In the genomic region with DNA sequence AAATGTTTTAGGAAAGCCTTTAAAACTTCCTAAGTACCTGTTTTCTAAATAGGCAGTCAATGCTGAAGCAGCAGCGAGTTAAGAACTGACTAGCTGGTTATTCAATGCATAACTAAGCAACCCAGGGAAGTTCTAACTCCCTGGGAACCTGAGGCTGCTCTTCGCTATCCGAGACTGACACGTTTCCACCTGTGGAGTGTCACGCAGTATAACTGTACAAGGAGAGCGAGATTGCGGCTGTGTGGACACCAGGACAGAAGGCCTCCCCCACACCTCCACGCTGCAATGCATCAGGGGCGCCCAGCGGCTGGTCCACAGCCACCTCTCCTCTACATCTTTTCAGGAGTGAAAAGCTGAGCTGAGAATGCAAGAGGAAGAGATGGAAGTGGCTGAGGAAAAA, we compare ENCODE assay signal across 2 cellular contexts.
TF ChIP-seq lines count a peak whose summit lies in the region.

No MANE protein-coding gene starts in this region.

TF ChIP-seq in SK-N-SH, 30 proteins besides CTCF, POLR2A, EP300 and RAD21 (continued from another document):
- no peak for TF ChIP-seq RXRA (IDR thresholded peaks at IDR 0.05; ENCODE audit: borderline replicate concordance, low read depth)
- no peak for TF ChIP-seq CHD2 (IDR thresholded peaks at IDR 0.05; ENCODE audit: low read length, partially characterized antibody)
- no peak for TF ChIP-seq JUND (IDR thresholded peaks at IDR 0.05)
- TF ChIP-seq SMC3 (IDR thresholded peaks at IDR 0.05; ENCODE audit: low read depth, low read length): no peak
- TF ChIP-seq, protein P1, sequence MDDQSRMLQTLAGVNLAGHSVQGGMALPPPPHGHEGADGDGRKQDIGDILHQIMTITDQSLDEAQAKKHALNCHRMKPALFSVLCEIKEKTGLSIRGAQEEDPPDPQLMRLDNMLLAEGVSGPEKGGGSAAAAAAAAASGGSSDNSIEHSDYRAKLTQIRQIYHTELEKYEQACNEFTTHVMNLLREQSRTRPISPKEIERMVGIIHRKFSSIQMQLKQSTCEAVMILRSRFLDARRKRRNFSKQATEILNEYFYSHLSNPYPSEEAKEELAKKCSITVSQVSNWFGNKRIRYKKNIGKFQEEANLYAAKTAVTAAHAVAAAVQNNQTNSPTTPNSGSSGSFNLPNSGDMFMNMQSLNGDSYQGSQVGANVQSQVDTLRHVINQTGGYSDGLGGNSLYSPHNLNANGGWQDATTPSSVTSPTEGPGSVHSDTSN (IDR thresholded peaks at IDR 0.05): no peak
- TF ChIP-seq POLR2AphosphoS5 (IDR thresholded peaks at IDR 0.05; ENCODE audit: low read depth, low read length): no peak
- no peak for TF ChIP-seq FOXM1 (IDR thresholded peaks at IDR 0.05; ENCODE audit: low read depth)
- no peak for TF ChIP-seq NFIC (IDR thresholded peaks at IDR 0.05; ENCODE audit: borderline replicate concordance)
- no peak for TF ChIP-seq GATA2 (CRISPR knock-in tag; IDR thresholded peaks at IDR 0.05)
- TF ChIP-seq ELF1 (IDR thresholded peaks at IDR 0.05): no peak
- no peak for TF ChIP-seq NRF1 (IDR thresholded peaks at IDR 0.05; ENCODE audit: low read depth, low read length)
- no peak for TF ChIP-seq GABPA (IDR thresholded peaks at IDR 0.05; ENCODE audit: low read depth)
- no peak for TF ChIP-seq TEAD4 (IDR thresholded peaks at IDR 0.05; ENCODE audit: borderline replicate concordance, insufficient read depth)
- TF ChIP-seq, protein P2, sequence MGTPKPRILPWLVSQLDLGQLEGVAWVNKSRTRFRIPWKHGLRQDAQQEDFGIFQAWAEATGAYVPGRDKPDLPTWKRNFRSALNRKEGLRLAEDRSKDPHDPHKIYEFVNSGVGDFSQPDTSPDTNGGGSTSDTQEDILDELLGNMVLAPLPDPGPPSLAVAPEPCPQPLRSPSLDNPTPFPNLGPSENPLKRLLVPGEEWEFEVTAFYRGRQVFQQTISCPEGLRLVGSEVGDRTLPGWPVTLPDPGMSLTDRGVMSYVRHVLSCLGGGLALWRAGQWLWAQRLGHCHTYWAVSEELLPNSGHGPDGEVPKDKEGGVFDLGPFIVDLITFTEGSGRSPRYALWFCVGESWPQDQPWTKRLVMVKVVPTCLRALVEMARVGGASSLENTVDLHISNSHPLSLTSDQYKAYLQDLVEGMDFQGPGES (IDR thresholded peaks at IDR 0.05; ENCODE audit: low read depth, low read length): no peak
- no peak for TF ChIP-seq FOSL2 (IDR thresholded peaks at IDR 0.05; ENCODE audit: borderline replicate concordance, low read depth)
- TF ChIP-seq, protein P3, sequence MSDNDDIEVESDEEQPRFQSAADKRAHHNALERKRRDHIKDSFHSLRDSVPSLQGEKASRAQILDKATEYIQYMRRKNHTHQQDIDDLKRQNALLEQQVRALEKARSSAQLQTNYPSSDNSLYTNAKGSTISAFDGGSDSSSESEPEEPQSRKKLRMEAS (IDR thresholded peaks at IDR 0.05; ENCODE audit: low read depth): no peak
- no peak for TF ChIP-seq TCF12 (IDR thresholded peaks at IDR 0.05)
- no peak for TF ChIP-seq SIN3A (IDR thresholded peaks at IDR 0.05; ENCODE audit: borderline replicate concordance, low read depth, low read length)
TF ChIP-seq in SK-N-SH: peak in this region for 0.

TF ChIP-seq in SK-N-SH treated with all-trans-retinoic acid at 6 μM for 48 hours, 23 proteins besides CTCF, POLR2A, EP300 and RAD21 (continued from another document):
- TF ChIP-seq PATZ1 (CRISPR knock-in tag; IDR thresholded peaks at IDR 0.05; ENCODE audit: borderline replicate concordance) (no peak), POU6F1 (CRISPR knock-in tag; IDR thresholded peaks at IDR 0.05; ENCODE audit: borderline replicate concordance, low read depth) (no peak), SNAI2 (CRISPR knock-in tag; IDR thresholded peaks at IDR 0.05) (no peak), GLIS3 (CRISPR knock-in tag; IDR thresholded peaks at IDR 0.05) (no peak), ZFP3 (CRISPR knock-in tag; IDR thresholded peaks at IDR 0.05) (no peak), ZNF565 (CRISPR knock-in tag; conservative IDR thresholded peaks at IDR 0.05; ENCODE audit: low read depth) (no peak), ZFP30 (CRISPR knock-in tag; IDR thresholded peaks at IDR 0.05) (no peak), CREB5 (CRISPR knock-in tag; IDR thresholded peaks at IDR 0.05; ENCODE audit: low read depth) (no peak), PPARA (CRISPR knock-in tag; IDR thresholded peaks at IDR 0.05; ENCODE audit: borderline replicate concordance) (no peak), RARB (CRISPR knock-in tag; IDR thresholded peaks at IDR 0.05) (no peak), ZNF70 (CRISPR knock-in tag; IDR thresholded peaks at IDR 0.05) (no peak), OSR1 (CRISPR knock-in tag; IDR thresholded peaks at IDR 0.05) (no peak), ESRRG (CRISPR knock-in tag; IDR thresholded peaks at IDR 0.05) (no peak), ISL1 (CRISPR knock-in tag; IDR thresholded peaks at IDR 0.05) (no peak), TCF4 (CRISPR knock-in tag; IDR thresholded peaks at IDR 0.05; ENCODE audit: borderline replicate concordance) (no peak), ZC3H10 (CRISPR knock-in tag; IDR thresholded peaks at IDR 0.05) (no peak)
- TF ChIP-seq, protein P4, sequence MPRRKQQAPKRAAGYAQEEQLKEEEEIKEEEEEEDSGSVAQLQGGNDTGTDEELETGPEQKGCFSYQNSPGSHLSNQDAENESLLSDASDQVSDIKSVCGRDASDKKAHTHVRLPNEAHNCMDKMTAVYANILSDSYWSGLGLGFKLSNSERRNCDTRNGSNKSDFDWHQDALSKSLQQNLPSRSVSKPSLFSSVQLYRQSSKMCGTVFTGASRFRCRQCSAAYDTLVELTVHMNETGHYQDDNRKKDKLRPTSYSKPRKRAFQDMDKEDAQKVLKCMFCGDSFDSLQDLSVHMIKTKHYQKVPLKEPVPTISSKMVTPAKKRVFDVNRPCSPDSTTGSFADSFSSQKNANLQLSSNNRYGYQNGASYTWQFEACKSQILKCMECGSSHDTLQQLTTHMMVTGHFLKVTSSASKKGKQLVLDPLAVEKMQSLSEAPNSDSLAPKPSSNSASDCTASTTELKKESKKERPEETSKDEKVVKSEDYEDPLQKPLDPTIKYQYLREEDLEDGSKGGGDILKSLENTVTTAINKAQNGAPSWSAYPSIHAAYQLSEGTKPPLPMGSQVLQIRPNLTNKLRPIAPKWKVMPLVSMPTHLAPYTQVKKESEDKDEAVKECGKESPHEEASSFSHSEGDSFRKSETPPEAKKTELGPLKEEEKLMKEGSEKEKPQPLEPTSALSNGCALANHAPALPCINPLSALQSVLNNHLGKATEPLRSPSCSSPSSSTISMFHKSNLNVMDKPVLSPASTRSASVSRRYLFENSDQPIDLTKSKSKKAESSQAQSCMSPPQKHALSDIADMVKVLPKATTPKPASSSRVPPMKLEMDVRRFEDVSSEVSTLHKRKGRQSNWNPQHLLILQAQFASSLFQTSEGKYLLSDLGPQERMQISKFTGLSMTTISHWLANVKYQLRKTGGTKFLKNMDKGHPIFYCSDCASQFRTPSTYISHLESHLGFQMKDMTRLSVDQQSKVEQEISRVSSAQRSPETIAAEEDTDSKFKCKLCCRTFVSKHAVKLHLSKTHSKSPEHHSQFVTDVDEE (CRISPR knock-in tag; IDR thresholded peaks at IDR 0.05): no peak
